Comparison of ENCODE assay signal across 1 cellular context in the genomic region with DNA sequence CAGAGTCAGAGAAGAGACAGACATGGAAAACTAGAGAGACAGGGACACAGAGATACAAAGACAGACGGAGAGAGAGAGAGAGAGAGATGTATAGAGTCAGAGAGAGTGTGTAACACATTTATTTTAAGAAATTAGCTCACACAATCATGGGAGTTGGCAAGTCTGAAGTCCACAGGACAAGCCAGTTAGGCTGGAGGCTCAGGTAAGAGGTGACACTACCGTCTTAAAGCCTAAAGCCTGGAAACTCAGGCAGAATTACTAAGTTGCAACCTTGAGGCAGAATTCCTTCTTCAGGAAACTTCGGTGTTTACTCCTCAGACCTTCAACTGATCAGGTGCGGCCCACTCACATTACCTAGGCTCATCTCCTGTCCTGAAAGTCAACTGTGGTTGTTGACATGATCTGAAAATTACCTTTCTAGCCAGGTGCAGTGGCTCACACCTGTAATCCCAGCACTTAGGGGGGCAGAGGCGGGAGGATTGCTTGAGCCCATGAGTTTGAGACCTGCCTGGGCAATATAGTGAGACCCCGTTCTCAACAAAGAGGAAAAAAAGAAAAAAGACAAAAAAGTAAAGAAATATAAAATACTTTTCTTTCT.
TF ChIP-seq lines count a peak whose summit lies in the region.

No MANE protein-coding gene starts in this region.

TF ChIP-seq in HepG2, 621 proteins besides CTCF, POLR2A, EP300 and RAD21 (continued from another document):
- peak; percentile 82; the same call in 1 of the 2 replicates for TF ChIP-seq PAF1 (CRISPR knock-in tag; IDR thresholded peaks at IDR 0.05)
- TF ChIP-seq BCL6 (CRISPR knock-in tag; IDR thresholded peaks at IDR 0.05) = no peak
- TF ChIP-seq ZEB1 (IDR thresholded peaks at IDR 0.05; ENCODE audit: insufficient replicate concordance, low read depth) = no peak
- TF ChIP-seq, protein P1, sequence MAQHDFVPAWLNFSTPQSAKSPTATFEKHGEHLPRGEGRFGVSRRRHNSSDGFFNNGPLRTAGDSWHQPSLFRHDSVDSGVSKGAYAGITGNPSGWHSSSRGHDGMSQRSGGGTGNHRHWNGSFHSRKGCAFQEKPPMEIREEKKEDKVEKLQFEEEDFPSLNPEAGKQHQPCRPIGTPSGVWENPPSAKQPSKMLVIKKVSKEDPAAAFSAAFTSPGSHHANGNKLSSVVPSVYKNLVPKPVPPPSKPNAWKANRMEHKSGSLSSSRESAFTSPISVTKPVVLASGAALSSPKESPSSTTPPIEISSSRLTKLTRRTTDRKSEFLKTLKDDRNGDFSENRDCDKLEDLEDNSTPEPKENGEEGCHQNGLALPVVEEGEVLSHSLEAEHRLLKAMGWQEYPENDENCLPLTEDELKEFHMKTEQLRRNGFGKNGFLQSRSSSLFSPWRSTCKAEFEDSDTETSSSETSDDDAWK (CRISPR knock-in tag; IDR thresholded peaks at IDR 0.05) = no peak
- no peak for TF ChIP-seq ZSCAN21 (CRISPR knock-in tag; IDR thresholded peaks at IDR 0.05; ENCODE audit: borderline replicate concordance)
- TF ChIP-seq SP140L (CRISPR knock-in tag; IDR thresholded peaks at IDR 0.05; ENCODE audit: borderline replicate concordance) = no peak
- TF ChIP-seq, protein P2, sequence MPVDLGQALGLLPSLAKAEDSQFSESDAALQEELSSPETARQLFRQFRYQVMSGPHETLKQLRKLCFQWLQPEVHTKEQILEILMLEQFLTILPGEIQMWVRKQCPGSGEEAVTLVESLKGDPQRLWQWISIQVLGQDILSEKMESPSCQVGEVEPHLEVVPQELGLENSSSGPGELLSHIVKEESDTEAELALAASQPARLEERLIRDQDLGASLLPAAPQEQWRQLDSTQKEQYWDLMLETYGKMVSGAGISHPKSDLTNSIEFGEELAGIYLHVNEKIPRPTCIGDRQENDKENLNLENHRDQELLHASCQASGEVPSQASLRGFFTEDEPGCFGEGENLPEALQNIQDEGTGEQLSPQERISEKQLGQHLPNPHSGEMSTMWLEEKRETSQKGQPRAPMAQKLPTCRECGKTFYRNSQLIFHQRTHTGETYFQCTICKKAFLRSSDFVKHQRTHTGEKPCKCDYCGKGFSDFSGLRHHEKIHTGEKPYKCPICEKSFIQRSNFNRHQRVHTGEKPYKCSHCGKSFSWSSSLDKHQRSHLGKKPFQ (CRISPR knock-in tag; IDR thresholded peaks at IDR 0.05; ENCODE audit: insufficient replicate concordance) = no peak
- TF ChIP-seq, protein P3, sequence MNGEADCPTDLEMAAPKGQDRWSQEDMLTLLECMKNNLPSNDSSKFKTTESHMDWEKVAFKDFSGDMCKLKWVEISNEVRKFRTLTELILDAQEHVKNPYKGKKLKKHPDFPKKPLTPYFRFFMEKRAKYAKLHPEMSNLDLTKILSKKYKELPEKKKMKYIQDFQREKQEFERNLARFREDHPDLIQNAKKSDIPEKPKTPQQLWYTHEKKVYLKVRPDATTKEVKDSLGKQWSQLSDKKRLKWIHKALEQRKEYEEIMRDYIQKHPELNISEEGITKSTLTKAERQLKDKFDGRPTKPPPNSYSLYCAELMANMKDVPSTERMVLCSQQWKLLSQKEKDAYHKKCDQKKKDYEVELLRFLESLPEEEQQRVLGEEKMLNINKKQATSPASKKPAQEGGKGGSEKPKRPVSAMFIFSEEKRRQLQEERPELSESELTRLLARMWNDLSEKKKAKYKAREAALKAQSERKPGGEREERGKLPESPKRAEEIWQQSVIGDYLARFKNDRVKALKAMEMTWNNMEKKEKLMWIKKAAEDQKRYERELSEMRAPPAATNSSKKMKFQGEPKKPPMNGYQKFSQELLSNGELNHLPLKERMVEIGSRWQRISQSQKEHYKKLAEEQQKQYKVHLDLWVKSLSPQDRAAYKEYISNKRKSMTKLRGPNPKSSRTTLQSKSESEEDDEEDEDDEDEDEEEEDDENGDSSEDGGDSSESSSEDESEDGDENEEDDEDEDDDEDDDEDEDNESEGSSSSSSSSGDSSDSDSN (CRISPR knock-in tag; IDR thresholded peaks at IDR 0.05) = no peak
- peak; percentile 19 for TF ChIP-seq AGO2 (optimal IDR thresholded peaks at IDR 0.05; ENCODE audit: low read depth, low read length)
- no peak for TF ChIP-seq ELF3 (CRISPR knock-in tag; IDR thresholded peaks at IDR 0.05)
- TF ChIP-seq MZF1 (CRISPR knock-in tag; IDR thresholded peaks at IDR 0.05; ENCODE audit: borderline replicate concordance) = no peak
- no peak for TF ChIP-seq FIP1L1 (IDR thresholded peaks at IDR 0.05; ENCODE audit: borderline replicate concordance, insufficient read depth, low read depth, low read length)
- TF ChIP-seq ZNF598 (CRISPR knock-in tag; IDR thresholded peaks at IDR 0.05; ENCODE audit: borderline replicate concordance) = no peak
- TF ChIP-seq MAFK (conservative IDR thresholded peaks at IDR 0.05 in 1 of 2, IDR thresholded peaks at IDR 0.05 in 1 of 2; ENCODE audit: low read length in 2 of 2) = no peak
